ENCODE assay signal across 9 cellular contexts in the genomic region with DNA sequence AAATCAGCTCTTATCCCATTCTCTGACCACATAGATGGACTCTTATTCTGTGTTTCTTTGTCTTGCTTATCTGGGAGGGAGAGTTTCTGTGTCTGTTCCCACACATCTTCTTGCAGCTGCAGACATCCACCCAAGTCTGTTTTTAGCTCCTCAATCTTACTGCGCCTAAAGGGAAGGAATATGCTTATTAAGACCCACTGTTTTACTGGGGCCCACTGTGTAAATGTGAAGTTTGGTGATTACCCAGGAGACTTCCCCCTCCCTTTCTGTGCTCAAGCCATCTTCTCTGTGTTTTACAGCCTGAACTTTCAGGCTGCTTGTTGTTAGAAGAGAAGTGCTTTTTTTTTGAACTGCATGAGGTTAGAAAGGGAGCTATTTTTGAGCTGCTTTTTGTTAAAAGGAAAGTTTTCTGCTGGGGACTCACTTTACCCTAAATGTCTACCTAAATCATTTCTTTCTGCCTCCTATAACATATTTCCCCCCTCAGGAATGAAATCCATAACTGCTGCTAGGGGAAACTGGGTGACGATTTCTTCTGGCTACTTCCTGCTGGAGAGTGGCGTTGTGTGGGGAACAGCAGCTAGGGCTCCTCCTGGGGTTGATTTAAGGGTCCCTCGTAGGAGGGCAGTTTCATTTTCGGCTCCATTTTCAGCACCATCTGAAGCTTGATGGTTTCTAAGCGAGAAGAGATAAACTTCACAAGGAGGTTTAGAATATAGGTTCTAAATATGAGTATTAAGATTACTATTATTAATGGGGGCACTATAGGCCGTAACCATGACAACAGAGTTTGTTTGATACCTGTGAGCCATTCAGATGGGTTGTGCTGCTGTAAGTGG. TPM values are rescaled to one million over a fixed set of nuclear protein-coding genes. Genes with fewer than 3 reads are reported as not detected.
A peak's percentile ranks its signal among the peaks of the same experiment; 100 is the strongest.
DNase-seq lines count a peak whose midpoint lies in the region; ATAC-seq lines count a peak whose summit lies in the region.
"Had no signal": no experiment of that assay in that cellular context is flagged by ENCODE, and none has a peak within 500 bp of the region (broad histone marks: within the 10 kb centered on the region; RNA-seq: fewer than 3 reads in every experiment).

No MANE protein-coding gene starts in this region.

- H3K27me3 Mint-ChIP-seq in activated naive CD4-positive, alpha-beta T cell treated with anti-CD3 and anti-CD28 coated beads, Interleukin-2, amount 50 U/mL, for 24 hours, result no peaks in the 10 kb centered on the region

- peak overlapping the region; percentile 46 for H3K27ac Mint-ChIP-seq in activated naive CD4-positive, alpha-beta T cell treated with anti-CD3 and anti-CD28 coated beads, Interleukin-2, amount 50 U/mL, for 24 hours

- H3K36me3 Mint-ChIP-seq in activated naive CD4-positive, alpha-beta T cell treated with anti-CD3 and anti-CD28 coated beads, Interleukin-2, amount 50 U/mL, for 24 hours, result peaks cover 5% of the 10 kb centered on the region

- DNase-seq in activated naive CD4-positive, alpha-beta T cell (lab: John Stamatoyannopoulos, UW), result no peak
- DNase-seq in NAMALWA (ENCODE audit: low spot score) (peak; percentile 68), fibroblast of peridontal ligament (ENCODE audit: extremely low read depth) (peak; percentile 32), sciatic nerve (ENCODE audit: low spot score) (no peak), epidermal melanocyte (ENCODE audit: insufficient read length, low spot score) (no peak), DMS79 (lab: John Stamatoyannopoulos, UW) (no peak), HuH-7 (ENCODE audit: low spot score) (no peak)
- DNase-seq: DND-41 had no signal

- intact Hi-C loops in sciatic nerve (cut with DNase I), result no loop called here

- peaks cover 9% of the 10 kb centered on the region for H3K4me1 Mint-ChIP-seq in activated naive CD4-positive, alpha-beta T cell treated with anti-CD3 and anti-CD28 coated beads, Interleukin-2, amount 50 U/mL, for 24 hours

- H3K4me3 Mint-ChIP-seq in activated naive CD4-positive, alpha-beta T cell treated with anti-CD3 and anti-CD28 coated beads, Interleukin-2, amount 50 U/mL, for 24 hours, result peak overlapping the region; percentile 51

- H3K9me3 Mint-ChIP-seq in activated naive CD4-positive, alpha-beta T cell treated with anti-CD3 and anti-CD28 coated beads, Interleukin-2, amount 50 U/mL, for 24 hours, result no peaks in the 10 kb centered on the region

- ATAC-seq in sciatic nerve, result peak; percentile 78

RNA-seq across cellular contexts. Expression of gene GMCL1, which starts 39.5 kb away (rescaled TPM):
- total RNA-seq in sciatic nerve, result 24.4 TPM

RNA-seq across cellular contexts. Expression of gene ANXA4, which starts 48.0 kb away (rescaled TPM):
- 117 TPM for total RNA-seq in sciatic nerve

Comparison
In these comparisons a context has a peak if more than half of its experiments do, and no peak if none do; other contexts are left out.
1. DNase-seq: peak in NAMALWA (single experiment) and fibroblast of peridontal ligament (single experiment); none in activated naive CD4-positive, alpha-beta T cell (0 of 4), sciatic nerve (single experiment), epidermal melanocyte (single experiment), DMS79 (single experiment) and HuH-7 (single experiment).